21 cellular contexts compared by ENCODE assay signal in genomic region chr6:94377835-94378234, GRCh38.
"Had no signal": no experiment of that assay in that cellular context is flagged by ENCODE, and none has a peak within 500 bp of the region (broad histone marks: within the 10 kb centered on the region; RNA-seq: fewer than 3 reads in every experiment).

No MANE protein-coding gene starts in this region.

- H3K27ac ChIP-seq: SJCRH30 had no signal

- DNase-seq: IMR-90, Karpas-422, KG1, MG63, NCI-H1092, NCI-H1105 treated with DMSO at 0.1 percent for 48 hours, NCI-H1417 treated with DMSO at 0.1 percent for 48 hours, NCI-H146, NCI-H1694 treated with DMSO at 0.1 percent for 48 hours, NCI-H2029, NCI-H2081 treated with DMSO at 0.1 percent for 48 hours, NCI-H2227 treated with DMSO at 0.1 percent for 48 hours, NCI-H524 treated with DMSO at 0.1 percent for 48 hours, NCI-H69, NCI-H774, RPMI8226, SHP77 treated with DMSO at 0.1 percent for 48 hours, T-helper 1 cell had no signal

- H3K9me3 ChIP-seq: MG63, SJCRH30 had no signal

- H3K36me3 ChIP-seq: MG63, SJCRH30 had no signal

- ATAC-seq: HepG2, SK-N-SH treated with all-trans-retinoic acid at 6 μM for 48 hours had no signal

- H3K4me3 ChIP-seq: MG63, SJCRH30 had no signal

- H3K27me3 ChIP-seq: MG63, SJCRH30 had no signal
